Comparison of ENCODE assay signal across 35 cellular contexts in genomic region chr14:55481769-55482168, GRCh38. TPM values are rescaled to one million over a fixed set of nuclear protein-coding genes. Genes with fewer than 3 reads are reported as not detected.
DNase-seq lines count a peak whose midpoint lies in the region; ATAC-seq, FAIRE-seq and TF ChIP-seq lines count a peak whose summit lies in the region.
"Had no signal": no experiment of that assay in that cellular context is flagged by ENCODE, and none has a peak within 500 bp of the region (broad histone marks: within the 10 kb centered on the region; RNA-seq: fewer than 3 reads in every experiment).

No MANE protein-coding gene starts in this region.

- H3K9me2 ChIP-seq in PC-3 (replicated peaks; ENCODE audit: low read length) = no peaks in the 10 kb centered on the region

- H3K4me2 ChIP-seq in PC-3 (ENCODE audit: low read length) = no peak overlapping the region
- H3K4me2 ChIP-seq: A549; BLaER1; BLaER1 treated with 17β-estradiol and CSF1 and Interleukin-3, amounts not matched to agents 10 nM and 100 nM had no signal

- intact Hi-C loops in PC-3 (cut with micrococcal nuclease) = no loop called here

- FAIRE-seq in HTR-8/SVneo (lab: Jason Lieb, UNC) = peak; percentile 28
- FAIRE-seq: A204.1, A549, D721Med had no signal

- no TSS peak for BruUV-seq in PC-3 (replicated peaks; lab: Mats Ljungman, UMichigan)

- no peak for TF ChIP-seq CTCF in PC-3 (conservative IDR thresholded peaks at IDR 0.05; ENCODE audit: low read depth, low read length)

- no peak overlapping the region for H2AFZ ChIP-seq in PC-3 (ENCODE audit: low read length)

- no peaks in the 10 kb centered on the region for H3K79me2 ChIP-seq in PC-3 (ENCODE audit: low read length)

- no peaks in the 10 kb centered on the region for H3K27me3 ChIP-seq in PC-3 (ENCODE audit: low read length)
- H3K27me3 ChIP-seq: BE2C; BLaER1; BLaER1 treated with 17β-estradiol and CSF1 and Interleukin-3, amounts not matched to agents 10 nM and 100 nM had no signal

- CTCF ChIA-PET in PC-3 (lab: Charles Lee) = no interaction called here

- H3K27ac ChIP-seq in PC-3 (ENCODE audit: low read length) = no peak overlapping the region
- H3K27ac ChIP-seq: 22Rv1; A549; BLaER1; BLaER1 treated with 17β-estradiol and CSF1 and Interleukin-3, amounts not matched to agents 10 nM and 100 nM; C4-2B had no signal

- DNase-seq in HTR-8/SVneo (ENCODE audit: insufficient read length, low spot score) (no peak), PC-3 (peak; percentile 50), SW480 (ENCODE audit: low spot score) (no peak)
- DNase-seq: 8988T; ACHN; AML-193; BE2C; C1 segment of cervical spinal cord; Caco-2; Calu3; CD4-positive, alpha-beta memory T cell; CD4-positive, alpha-beta T cell; CD4-positive, CD25-positive, alpha-beta regulatory T cell; CD8-positive, alpha-beta memory T cell; CD8-positive, alpha-beta T cell; COR-L47; DMS 273 treated with DMSO at 0.1 percent for 48 hours; DMS153; DMS53; DMS79; DMS79 treated with DMSO at 0.1 percent for 48 hours; DND-41; EL had no signal

- no peaks in the 10 kb centered on the region for H3K36me3 ChIP-seq in PC-3 (ENCODE audit: low read depth, low read length)
- H3K36me3 ChIP-seq: BE2C; BLaER1; BLaER1 treated with 17β-estradiol and CSF1 and Interleukin-3, amounts not matched to agents 10 nM and 100 nM had no signal

- H3K9me3 ChIP-seq in PC-3 (ENCODE audit: low read length) = no peaks in the 10 kb centered on the region
- H3K9me3 ChIP-seq: A549; BE2C; BLaER1; BLaER1 treated with 17β-estradiol and CSF1 and Interleukin-3, amounts not matched to agents 10 nM and 100 nM; Caco-2 had no signal

- POLR2A ChIA-PET in PC-3 (lab: Charles Lee; ENCODE audit: unreplicated experiment) = no interaction called here

- no peaks in the 10 kb centered on the region for H4K20me1 ChIP-seq in PC-3 (ENCODE audit: low read length)
- H4K20me1 ChIP-seq: BLaER1; BLaER1 treated with 17β-estradiol and CSF1 and Interleukin-3, amounts not matched to agents 10 nM and 100 nM had no signal

- H3K9ac ChIP-seq in PC-3 (ENCODE audit: low read length) = no peak overlapping the region
- H3K9ac ChIP-seq: BLaER1; BLaER1 treated with 17β-estradiol and CSF1 and Interleukin-3, amounts not matched to agents 10 nM and 100 nM had no signal

- H3F3A ChIP-seq in PC-3 (ENCODE audit: low read length, unreplicated experiment) = no peaks in the 10 kb centered on the region

- H3K4me1 ChIP-seq in PC-3 (ENCODE audit: insufficient read depth, low read length) = peaks cover 16% of the 10 kb centered on the region
- H3K4me1 ChIP-seq: A549; BE2C; BLaER1; BLaER1 treated with 17β-estradiol and CSF1 and Interleukin-3, amounts not matched to agents 10 nM and 100 nM; Caco-2 had no signal

- ATAC-seq in PC-3 (peak; percentile 62), HG03571 (IDR thresholded peaks at IDR 0.05; ENCODE audit: unreplicated experiment) (no peak)
- ATAC-seq: A549; CD8-positive, alpha-beta T cell had no signal

- H3K4me3 ChIP-seq in PC-3 (ENCODE audit: low read length) = no peak overlapping the region
- H3K4me3 ChIP-seq: A549; BLaER1; BLaER1 treated with 17β-estradiol and CSF1 and Interleukin-3, amounts not matched to agents 10 nM and 100 nM had no signal

RNA-seq across cellular contexts. Expression of gene TBPL2, which starts 41.4 kb away (rescaled TPM):
- total RNA-seq in PC-3 (2014; rRNA removed) = not detected in 2 replicates
- total RNA-seq: A172; A673; B cell; Caco-2; Calu3; CD4-positive, alpha-beta memory T cell; CD4-positive, alpha-beta T cell; CD4-positive, CD25-positive, alpha-beta regulatory T cell; CD8-positive, alpha-beta memory T cell; CD8-positive, alpha-beta T cell; Daoy had no signal
